ENCODE assay signal across 13 cellular contexts in genomic region chr6:47073125-47074110, GRCh38. TPM values are rescaled to one million over a fixed set of nuclear protein-coding genes. Genes with fewer than 3 reads are reported as not detected.
A peak's percentile ranks its signal among the peaks of the same experiment; 100 is the strongest.
DNase-seq lines count a peak whose midpoint lies in the region; ATAC-seq, FAIRE-seq and TF ChIP-seq lines count a peak whose summit lies in the region.
"Had no signal": no experiment of that assay in that cellular context is flagged by ENCODE, and none has a peak within 500 bp of the region (broad histone marks: within the 10 kb centered on the region; RNA-seq: fewer than 3 reads in every experiment).

No MANE protein-coding gene starts in this region.

- no peak overlapping the region for H3K9ac ChIP-seq in kidney (ENCODE audit: low read length in 2 of 2)
- H3K9ac ChIP-seq: GM23248 had no signal

- H3K36me3 ChIP-seq in BJ (ENCODE audit: control insufficient read depth, insufficient read depth, low read length) = no peaks in the 10 kb centered on the region
- no peaks in the 10 kb centered on the region for H3K36me3 ChIP-seq in kidney (ENCODE audit: control insufficient read depth in 1 of 2, insufficient read depth in 2 of 2, low read length in 2 of 2)
- H3K36me3 ChIP-seq: ascending aorta had no signal

- FAIRE-seq in kidney (lab: Jason Lieb, UNC) = no peak

- H3K4me3 Mint-ChIP-seq in HFFc6 (no peak overlapping the region), T-helper 17 cell (no peak overlapping the region)
- H3K4me3 Mint-ChIP-seq: memory B cell had no signal

- peaks cover 0 to 2% of the 10 kb centered on the region in 2 donors for H3K4me1 ChIP-seq in kidney (ENCODE audit: control insufficient read depth in 1 of 2, insufficient read depth in 1 of 2, low read depth in 1 of 2, low read length in 2 of 2)
- H3K4me1 ChIP-seq: ascending aorta had no signal

- H3K27me3 ChIP-seq in BJ (ENCODE audit: control insufficient read depth, insufficient read depth, low read length) = peaks cover 7% of the 10 kb centered on the region
- H3K27me3 ChIP-seq: ascending aorta had no signal

- H3K27ac ChIP-seq in kidney (ENCODE audit: low read depth in 2 of 2, low read length in 2 of 2) = no peak overlapping the region
- H3K27ac ChIP-seq: ascending aorta, GM23248 had no signal

- DNase-seq in BJ (ENCODE audit: low read depth) (no peak), HFFc6 (no peak), amniotic epithelial cell (ENCODE audit: low read depth) (peak; percentile 21), left lobe of liver (ENCODE audit: low spot score) (no peak), kidney (no peak), AML-193 (lab: John Stamatoyannopoulos, UW) (no peak), T-helper 17 cell (no peak), ureter (ENCODE audit: low spot score) (no peak)
- DNase-seq: foreskin fibroblast, GM23248, NCI-H1092 treated with DMSO at 0.1 percent for 48 hours had no signal

- CTCF ChIA-PET in BJ (lab: Yijun Ruan, JAX) = interaction anchor here (1.0 to 1.3 kb wide), 4 partner anchors 12 to 225 kb away, joined by 3 to 5 read pairs (median 4); no protein-coding TSS in a partner anchor

- H3K4me1 Mint-ChIP-seq in HFFc6 (ENCODE audit: low read depth) = no peaks in the 10 kb centered on the region
- H3K4me1 Mint-ChIP-seq in T-helper 17 cell = no peaks in the 10 kb centered on the region
- H3K4me1 Mint-ChIP-seq: memory B cell had no signal

- H3K4me3 ChIP-seq in BJ (ENCODE audit: low read depth, low read length) = no peak overlapping the region
- H3K4me3 ChIP-seq in kidney (ENCODE audit: low read length in 2 of 2) = no peak overlapping the region
- H3K4me3 ChIP-seq: ascending aorta, GM23248 had no signal

- H3K27ac Mint-ChIP-seq in HFFc6 = no peak overlapping the region
- no peak overlapping the region for H3K27ac Mint-ChIP-seq in T-helper 17 cell
- H3K27ac Mint-ChIP-seq: memory B cell had no signal

- TF ChIP-seq CTCF in BJ (IDR thresholded peaks at IDR 0.05; ENCODE audit: insufficient read depth, low read depth, low read length) (peak; percentile 17; the same call in 1 of the 2 replicates), HFFc6 (IDR thresholded peaks at IDR 0.05) (peak; percentile 63), kidney (IDR thresholded peaks at IDR 0.05; ENCODE audit: borderline replicate concordance, extremely low read depth, insufficient read depth) (no peak)

- POLR2A ChIA-PET in BJ (lab: Charles Lee) = no interaction called here

- H3K9me3 ChIP-seq in kidney (ENCODE audit: control insufficient read depth in 1 of 2, low read length in 2 of 2) (no peaks in the 10 kb centered on the region), T-helper 17 cell (ENCODE audit: control insufficient read depth, low read length, poor library complexity, severe bottlenecking) (no peaks in the 10 kb centered on the region)
- H3K9me3 ChIP-seq: ascending aorta had no signal

- H3K27me3 Mint-ChIP-seq in HFFc6 (ENCODE audit: insufficient read depth) (peaks cover 9% of the 10 kb centered on the region; the same call in 1 of the 2 replicates), T-helper 17 cell (peaks cover 19% of the 10 kb centered on the region)

- ATAC-seq in left lobe of liver (peak; percentile 72), T-helper 17 cell (no peak)

- H3K36me3 Mint-ChIP-seq in HFFc6 (ENCODE audit: low read depth) = no peaks in the 10 kb centered on the region
- no peaks in the 10 kb centered on the region for H3K36me3 Mint-ChIP-seq in T-helper 17 cell (ENCODE audit: low read depth)
- H3K36me3 Mint-ChIP-seq: memory B cell had no signal

- no peaks in the 10 kb centered on the region for H3K9me3 Mint-ChIP-seq in HFFc6
- H3K9me3 Mint-ChIP-seq: memory B cell had no signal

- intact Hi-C loops in kidney (cut with DNase I) = no loop called here

RNA-seq across cellular contexts. Expression of gene ADGRF1, which starts 31.3 kb away (rescaled TPM):
- polyA plus RNA-seq in BJ (2011; rRNA removed) (not detected in 2 replicates), kidney (ENCODE audit: insufficient read depth, low read depth, low replicate concordance) (28.6 TPM)
- polyA minus RNA-seq in BJ (2011; rRNA and poly(A)+ RNA removed) = not detected in 2 replicates
- not detected for total RNA-seq in HFFc6 (2021; fragmentation: NEBNext Ultra II Directional; extraction: Animal tissue kit (Norgen Biotek cat#: 25700))
- total RNA-seq in left lobe of liver (0.45 TPM), kidney (58.8 TPM), T-helper 17 cell (not detected), ureter (70.0 TPM)
- total RNA-seq: ascending aorta, GM23248 had no signal
- polyA plus RNA-seq: GM23248 had no signal

Comparison
In these comparisons a context has a peak if more than half of its experiments do, and no peak if none do; other contexts are left out.
1. RNA of gene ADGRF1, which starts 31.3 kb away (total RNA-seq): 70.0 TPM in ureter (single experiment) and 58.8 TPM in kidney (single experiment); 0.45 TPM in left lobe of liver (single experiment), not detected in HFFc6 and not detected in T-helper 17 cell; every median in the first group is over 10 times any median in the second.